2 cellular contexts compared by ENCODE assay signal in genomic region chr12:79194595-79194994, GRCh38.
A peak's percentile ranks its signal among the peaks of the same experiment; 100 is the strongest.
TF ChIP-seq lines count a peak whose summit lies in the region.

No MANE protein-coding gene starts in this region.

TF ChIP-seq in A549, 52 proteins besides CTCF, POLR2A, EP300 and RAD21:
- TF ChIP-seq FOSL2 (IDR thresholded peaks at IDR 0.05) (no peak), FOSL2 (CRISPR knock-in tag; IDR thresholded peaks at IDR 0.05) (0 out of 2 replicates have a peak, but pooled peaks have one; percentile 15), MAFK (IDR thresholded peaks at IDR 0.05; ENCODE audit: partially characterized antibody) (no peak)

TF ChIP-seq in IMR-90, 13 proteins besides CTCF, POLR2A, EP300 and RAD21:
- no peak for TF ChIP-seq BHLHE40 (IDR thresholded peaks at IDR 0.05; ENCODE audit: low read depth, low read length)
- TF ChIP-seq SMC3 (IDR thresholded peaks at IDR 0.05; ENCODE audit: low read depth, low read length): no peak
- no peak for TF ChIP-seq FOS (IDR thresholded peaks at IDR 0.05; ENCODE audit: low read depth, low read length)
- no peak for TF ChIP-seq MAZ (IDR thresholded peaks at IDR 0.05; ENCODE audit: borderline replicate concordance, low read depth, low read length)
- no peak for TF ChIP-seq NFE2L2 (IDR thresholded peaks at IDR 0.05; ENCODE audit: low read depth, low read length)
- no peak for TF ChIP-seq USF2 (IDR thresholded peaks at IDR 0.05; ENCODE audit: low read depth, low read length)
- TF ChIP-seq MXI1 (IDR thresholded peaks at IDR 0.05; ENCODE audit: borderline replicate concordance, low read depth, low read length): no peak
- TF ChIP-seq CHD1 (IDR thresholded peaks at IDR 0.05; ENCODE audit: low read depth, low read length): no peak
- TF ChIP-seq ELK1 (IDR thresholded peaks at IDR 0.05; ENCODE audit: borderline replicate concordance, low read depth, low read length): no peak
- TF ChIP-seq CEBPB (IDR thresholded peaks at IDR 0.05; ENCODE audit: low read depth, low read length): no peak
- no peak for TF ChIP-seq MAFK (IDR thresholded peaks at IDR 0.05; ENCODE audit: low read depth, low read length)
- no peak for TF ChIP-seq RFX5 (IDR thresholded peaks at IDR 0.05; ENCODE audit: low read depth, low read length)
- TF ChIP-seq RCOR1 (IDR thresholded peaks at IDR 0.05; ENCODE audit: insufficient replicate concordance, low read length): no peak
TF ChIP-seq in IMR-90: peak in this region for 0.
